Comparison of ENCODE assay signal across 25 cellular contexts in the genomic region with DNA sequence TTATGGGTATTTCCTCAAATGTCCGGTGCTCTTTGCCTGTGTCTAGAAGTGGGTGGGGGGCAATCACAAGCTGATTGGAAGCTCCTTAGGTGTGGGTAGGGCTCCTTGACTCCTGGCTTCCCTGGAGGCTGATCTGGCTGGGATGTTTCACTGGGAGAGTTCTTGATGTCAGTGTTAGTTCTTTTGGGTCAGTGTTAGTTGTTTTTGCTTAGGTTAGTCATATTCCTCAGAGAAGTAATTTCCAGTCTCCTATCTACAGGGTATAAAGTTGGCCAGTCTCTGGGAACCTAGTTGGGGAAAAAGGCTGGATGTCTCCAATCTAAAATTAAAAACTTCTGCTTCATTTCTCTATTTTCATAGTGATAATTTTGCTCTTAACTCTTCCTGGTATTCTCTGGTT. TPM values are rescaled to one million over a fixed set of nuclear protein-coding genes. Genes with fewer than 3 reads are reported as not detected.
DNase-seq lines count a peak whose midpoint lies in the region; ATAC-seq, FAIRE-seq and TF ChIP-seq lines count a peak whose summit lies in the region.
"Had no signal": no experiment of that assay in that cellular context is flagged by ENCODE, and none has a peak within 500 bp of the region (broad histone marks: within the 10 kb centered on the region; RNA-seq: fewer than 3 reads in every experiment).

No MANE protein-coding gene starts in this region.

- no peak overlapping the region for H3K27ac ChIP-seq in gastrocnemius medialis
- H3K27ac ChIP-seq: C4-2B, esophagus squamous epithelium, sigmoid colon, SK-N-MC, suprapubic skin, uterus, WERI-Rb-1 had no signal

- TF ChIP-seq CTCF in natural killer cell (IDR thresholded peaks at IDR 0.05) = no peak
- TF ChIP-seq CTCF in chondrocyte (IDR thresholded peaks at IDR 0.05) = no peak
- TF ChIP-seq CTCF in mesothelial cell of epicardium (IDR thresholded peaks at IDR 0.05; ENCODE audit: unreplicated experiment) = no peak
- TF ChIP-seq CTCF in gastrocnemius medialis (IDR thresholded peaks at IDR 0.05 in 4 of 5, conservative IDR thresholded peaks at IDR 0.05 in 1 of 5) = no peak

- H3K36me3 Mint-ChIP-seq in natural killer cell = peaks cover 22% of the 10 kb centered on the region
- H3K36me3 Mint-ChIP-seq in natural killer cell treated with Interleukin-12 subunit alpha and Interleukin-12 subunit beta and Interleukin-15 and Interleukin-18, amount 100 ng/mL, for 72 hours = peaks cover 52% of the 10 kb centered on the region
- H3K36me3 Mint-ChIP-seq in chondrocyte (ENCODE audit: low read depth) = peaks cover 42% of the 10 kb centered on the region
- peaks cover 71% of the 10 kb centered on the region for H3K36me3 Mint-ChIP-seq in mesothelial cell of epicardium

- H3K4me1 ChIP-seq in gastrocnemius medialis = peaks cover 13 to 17% of the 10 kb centered on the region in 2 donors
- H3K4me1 ChIP-seq: uterus had no signal

- H3K27me3 Mint-ChIP-seq in natural killer cell (ENCODE audit: low read depth in 2 of 2) (no peaks in the 10 kb centered on the region), chondrocyte (ENCODE audit: low read depth) (no peaks in the 10 kb centered on the region), mesothelial cell of epicardium (ENCODE audit: low read depth) (no peaks in the 10 kb centered on the region)
- H3K27me3 Mint-ChIP-seq in natural killer cell treated with Interleukin-12 subunit alpha and Interleukin-12 subunit beta and Interleukin-15 and Interleukin-18, amount 100 ng/mL, for 72 hours = no peaks in the 10 kb centered on the region

- peaks cover 0 to 49% of the 10 kb centered on the region in 2 donors for H3K36me3 ChIP-seq in gastrocnemius medialis
- H3K36me3 ChIP-seq: uterus had no signal

- intact Hi-C loops in natural killer cell (cut with micrococcal nuclease) (no loop called here), gastrocnemius medialis (cut with DNase I; ENCODE audit: low total_unique reads) (no loop called here)

- in situ Hi-C loops in gastrocnemius medialis (cut with MboI; ENCODE audit: low sequenced_read_pairs in 4 of 4) = no loop called here

- no peak for DNase-seq in natural killer cell
- DNase-seq in natural killer cell treated with Interleukin-12 subunit alpha and Interleukin-12 subunit beta and Interleukin-15 and Interleukin-18, amount 100 ng/mL, for 72 hours (ENCODE audit: low spot score) = no peak
- DNase-seq in chondrocyte (ENCODE audit: low spot score) = no peak
- no peak for DNase-seq in mesothelial cell of epicardium (ENCODE audit: low spot score in 2 of 2, unreplicated experiment in 2 of 2)
- no peak for DNase-seq in frontal cortex (ENCODE audit: low spot score in 2 of 2)
- DNase-seq in NOMO-1 (lab: John Stamatoyannopoulos, UW; ENCODE audit: unreplicated experiment in 2 of 2) = no peak
- DNase-seq in gastrocnemius medialis = no peak
- DNase-seq: activated CD4-positive, alpha-beta T cell treated with anti-CD3 and anti-CD28 coated beads, Interleukin-2, amount 50 U/mL, for 4 hours; activated naive CD4-positive, alpha-beta T cell treated with Interleukin-2 at 50 U/mL for 16 hours; effector CD8-positive, alpha-beta T cell; esophagus squamous epithelium; mammary epithelial cell; NCI-H1436 treated with DMSO at 0.1 percent for 48 hours; NCI-H526; posterior cingulate gyrus; RPMI8226; sigmoid colon; uterus; WERI-Rb-1 had no signal

- H3K4me1 Mint-ChIP-seq in natural killer cell (peaks cover 43 to 48% of the 10 kb centered on the region in 2 donors), chondrocyte (ENCODE audit: low read depth) (peaks cover 42% of the 10 kb centered on the region), mesothelial cell of epicardium (peaks cover 1% of the 10 kb centered on the region)
- H3K4me1 Mint-ChIP-seq in natural killer cell treated with Interleukin-12 subunit alpha and Interleukin-12 subunit beta and Interleukin-15 and Interleukin-18, amount 100 ng/mL, for 72 hours (ENCODE audit: low read depth in 2 of 2) = peaks cover 23 to 55% of the 10 kb centered on the region in 2 donors
- H3K4me1 Mint-ChIP-seq: nephron had no signal

- ATAC-seq in natural killer cell = no peak
- ATAC-seq in natural killer cell treated with Interleukin-12 subunit alpha and Interleukin-12 subunit beta and Interleukin-15 and Interleukin-18, amount 100 ng/mL, for 72 hours = no peak
- ATAC-seq in gastrocnemius medialis = no peak
- no peak for ATAC-seq in GM21825 (IDR thresholded peaks at IDR 0.05; ENCODE audit: unreplicated experiment)

- H3K4me3 ChIP-seq in gastrocnemius medialis = no peak overlapping the region
- H3K4me3 ChIP-seq: esophagus squamous epithelium, sigmoid colon, SK-N-MC, suprapubic skin, uterus had no signal

- H3K9me3 Mint-ChIP-seq in natural killer cell (no peaks in the 10 kb centered on the region), chondrocyte (ENCODE audit: low read depth) (peaks cover 5% of the 10 kb centered on the region), mesothelial cell of epicardium (peaks cover 18% of the 10 kb centered on the region)
- no peaks in the 10 kb centered on the region for H3K9me3 Mint-ChIP-seq in natural killer cell treated with Interleukin-12 subunit alpha and Interleukin-12 subunit beta and Interleukin-15 and Interleukin-18, amount 100 ng/mL, for 72 hours

- H3K27ac Mint-ChIP-seq in natural killer cell (peak overlapping the region; percentile 19 to 56), chondrocyte (ENCODE audit: unreplicated experiment) (peak overlapping the region; percentile 93), mesothelial cell of epicardium (peak overlapping the region; percentile 52)
- H3K27ac Mint-ChIP-seq in natural killer cell treated with Interleukin-12 subunit alpha and Interleukin-12 subunit beta and Interleukin-15 and Interleukin-18, amount 100 ng/mL, for 72 hours = no peak overlapping the region
- H3K27ac Mint-ChIP-seq: nephron; T-helper 2 cell treated with Interferon-gamma antibody and Interleukin-4, amounts not matched to agents 5 μg/mL and 100 μg/mL, for 36 hours had no signal

- no peaks in the 10 kb centered on the region for H3K9me3 ChIP-seq in gastrocnemius medialis
- H3K9me3 ChIP-seq: esophagus squamous epithelium, sigmoid colon, suprapubic skin, uterus had no signal

- TF ChIP-seq POLR2A in gastrocnemius medialis (IDR thresholded peaks at IDR 0.05) = no peak

- H3K4me3 Mint-ChIP-seq in natural killer cell (no peak overlapping the region), chondrocyte (ENCODE audit: unreplicated experiment) (no peak overlapping the region), mesothelial cell of epicardium (no peak overlapping the region)
- H3K4me3 Mint-ChIP-seq in natural killer cell treated with Interleukin-12 subunit alpha and Interleukin-12 subunit beta and Interleukin-15 and Interleukin-18, amount 100 ng/mL, for 72 hours = no peak overlapping the region
- H3K4me3 Mint-ChIP-seq: nephron; T-helper 2 cell treated with Interferon-gamma antibody and Interleukin-4, amounts not matched to agents 5 μg/mL and 100 μg/mL, for 36 hours had no signal

- no peak for FAIRE-seq in frontal cortex (lab: Jason Lieb, UNC)

- no peaks in the 10 kb centered on the region for H3K27me3 ChIP-seq in gastrocnemius medialis
- H3K27me3 ChIP-seq: esophagus squamous epithelium, sigmoid colon, suprapubic skin, uterus had no signal

RNA-seq across cellular contexts. Expression of a gene that starts 23.6 kb away (rescaled TPM):
- total RNA-seq in natural killer cell (10 to 100 TPM; 22.0 to 25.0 (median 24.9) TPM), chondrocyte (18.4 to 23.2 TPM (median 19.0 TPM) in 3 replicates), mesothelial cell of epicardium (25.6 to 26.0 TPM (median 25.7 TPM) in 3 replicates), frontal cortex (56.7 TPM), gastrocnemius medialis (10 to 100 TPM; 26.3 to 30.3 (median 27.7) TPM)
- 10 to 100 TPM; 21.6 to 22.6 TPM for total RNA-seq in natural killer cell treated with Interleukin-12 subunit alpha and Interleukin-12 subunit beta and Interleukin-15 and Interleukin-18, amount 100 ng/mL, for 72 hours

Comparison
In these comparisons a context has a peak if more than half of its experiments do, and no peak if none do; other contexts are left out.
1. H3K27ac Mint-ChIP-seq: peak in natural killer cell (2 of 2), chondrocyte (single experiment) and mesothelial cell of epicardium (single experiment); none in natural killer cell treated with Interleukin-12 subunit alpha and Interleukin-12 subunit beta and Interleukin-15 and Interleukin-18, amount 100 ng/mL, for 72 hours (0 of 2).